In genomic region chr17:80862341-80862969, GRCh38 we compare ENCODE assay signal across 1 cellular context.
TF ChIP-seq lines count a peak whose summit lies in the region.

No MANE protein-coding gene starts in this region.

TF ChIP-seq in IMR-90, 13 proteins besides CTCF, POLR2A, EP300 and RAD21:
- no peak for TF ChIP-seq MAFK (IDR thresholded peaks at IDR 0.05; ENCODE audit: low read depth, low read length)
